Comparison of ENCODE assay signal across 8 cellular contexts in genomic region chr7:27174077-27175004, GRCh38. TPM values are rescaled to one million over a fixed set of nuclear protein-coding genes. Genes with fewer than 3 reads are reported as not detected.
DNase-seq lines count a peak whose midpoint lies in the region; TF ChIP-seq lines count a peak whose summit lies in the region.

HOXA10 (minus strand) TSS chr7:27174320; CDS start chr7:27174306, 14 bp downstream.

- H3K36me3 ChIP-seq in trophoblast cell (ENCODE audit: control insufficient read depth in 1 of 2, insufficient read depth in 2 of 2, low read length in 2 of 2), result no peaks in the 10 kb centered on the region

- peak; percentile 60 for DNase-seq in NCI-H146 (lab: John Stamatoyannopoulos, UW)
- no peak for DNase-seq in NCI-H146 treated with DMSO at 0.1 percent for 48 hours (lab: John Stamatoyannopoulos, UW; ENCODE audit: unreplicated experiment)
- DNase-seq in NOMO-1 treated with DMSO at 0.1 percent for 48 hours (lab: John Stamatoyannopoulos, UW; ENCODE audit: unreplicated experiment), result peak; percentile 59
- no peak for DNase-seq in epithelial cell of proximal tubule (ENCODE audit: low read depth)
- no peak for DNase-seq in trophoblast cell
- DNase-seq in NCI-H774 (lab: John Stamatoyannopoulos, UW), result no peak
- DNase-seq in stimulated activated CD4-positive, alpha-beta T cell treated with anti-CD3 and anti-CD28 coated beads, Interleukin-12 subunit alpha, Interleukin-12 subunit beta, amount 100 ng/mL, for 4 hours, result no peak
- DNase-seq in stimulated activated naive CD4-positive, alpha-beta T cell treated with Interleukin-2 at 50 U/mL for 16 hours (lab: John Stamatoyannopoulos, UW), result no peak

- H3K18ac ChIP-seq in trophoblast cell (ENCODE audit: low read length), result no peak within 1 kb of the TSS

- H3K4me3 ChIP-seq in epithelial cell of proximal tubule (ENCODE audit: low read depth, low read length) (peak within 1 kb of the TSS; percentile 74), trophoblast cell (ENCODE audit: low read depth, low read length) (peak within 1 kb of the TSS; percentile 25)

- H3K4me1 ChIP-seq in trophoblast cell (ENCODE audit: control insufficient read depth in 1 of 2, insufficient read depth in 2 of 2, low read length in 2 of 2), result peaks cover 6 to 20% of the 10 kb centered on the region in 2 experiments

- H3K23ac ChIP-seq in trophoblast cell (ENCODE audit: low read length), result no peak within 1 kb of the TSS

- H4K12ac ChIP-seq in trophoblast cell (ENCODE audit: low read depth, low read length), result no peak within 1 kb of the TSS

- no peak within 1 kb of the TSS for H3K4ac ChIP-seq in trophoblast cell (ENCODE audit: low read depth, low read length)

- no peak within 1 kb of the TSS for H4K8ac ChIP-seq in trophoblast cell (ENCODE audit: low read depth, low read length)

- TF ChIP-seq CTCF in epithelial cell of proximal tubule (conservative IDR thresholded peaks at IDR 0.05; ENCODE audit: low read depth, low read length), result no peak

- H3K79me2 ChIP-seq in trophoblast cell (ENCODE audit: control insufficient read depth, insufficient read depth, low read length, poor library complexity), result no peaks in the 10 kb centered on the region

- H3K4me2 ChIP-seq in trophoblast cell (ENCODE audit: low read length), result peak within 1 kb of the TSS; percentile 51

- H2AFZ ChIP-seq in trophoblast cell (ENCODE audit: insufficient read depth, low read length, poor library complexity), result peak within 1 kb of the TSS; percentile 54

- peaks cover 86% of the 10 kb centered on the region for H3K27me3 ChIP-seq in trophoblast cell (ENCODE audit: insufficient read depth, low read length)

- no peak within 1 kb of the TSS for H2BK5ac ChIP-seq in trophoblast cell (ENCODE audit: low read depth, low read length, poor library complexity)

- no peak within 1 kb of the TSS for H3K14ac ChIP-seq in trophoblast cell (ENCODE audit: low read length)

- H2BK12ac ChIP-seq in trophoblast cell (ENCODE audit: low read length), result no peak within 1 kb of the TSS

- no peak within 1 kb of the TSS for H2AK5ac ChIP-seq in trophoblast cell (ENCODE audit: low read length)

- no peak within 1 kb of the TSS for H3K9ac ChIP-seq in trophoblast cell (ENCODE audit: low read length)

- no CpG with 5 or more reads among the region's 68 CpGs for WGBS in trophoblast cell (ENCODE audit: extremely low coverage, insufficient coverage, insufficient read length)

- no peak within 1 kb of the TSS for H2BK120ac ChIP-seq in trophoblast cell (ENCODE audit: insufficient read depth, low read length, poor library complexity)

- no peaks in the 10 kb centered on the region for H3K79me1 ChIP-seq in trophoblast cell (ENCODE audit: low read length)

- no peak within 1 kb of the TSS for H4K91ac ChIP-seq in trophoblast cell (ENCODE audit: low read depth, low read length)

- peaks cover 43% of the 10 kb centered on the region for H3K9me3 ChIP-seq in trophoblast cell (ENCODE audit: insufficient read depth, low read depth, low read length)

- H3K27ac ChIP-seq in trophoblast cell (ENCODE audit: low read depth, low read length), result no peak within 1 kb of the TSS

RNA-seq across cellular contexts. Expression of gene HOXA10, which starts in this region (rescaled TPM):
- total RNA-seq in epithelial cell of proximal tubule, result 36.7 and 51.7 TPM in 2 replicates
- polyA plus RNA-seq in trophoblast cell (2013), result 1.5 and 2.1 TPM in 2 replicates

Comparison
In these comparisons a context has a peak if more than half of its experiments do, and no peak if none do; other contexts are left out.
1. DNase-seq: peak in NCI-H146 (single experiment) and NOMO-1 treated with DMSO at 0.1 percent for 48 hours (single experiment); none in NCI-H146 treated with DMSO at 0.1 percent for 48 hours (single experiment), epithelial cell of proximal tubule (single experiment), trophoblast cell (0 of 2), NCI-H774 (single experiment), stimulated activated CD4-positive, alpha-beta T cell treated with anti-CD3 and anti-CD28 coated beads, Interleukin-12 subunit alpha, Interleukin-12 subunit beta, amount 100 ng/mL, for 4 hours (single experiment) and stimulated activated naive CD4-positive, alpha-beta T cell treated with Interleukin-2 at 50 U/mL for 16 hours (single experiment).